In the genomic region with DNA sequence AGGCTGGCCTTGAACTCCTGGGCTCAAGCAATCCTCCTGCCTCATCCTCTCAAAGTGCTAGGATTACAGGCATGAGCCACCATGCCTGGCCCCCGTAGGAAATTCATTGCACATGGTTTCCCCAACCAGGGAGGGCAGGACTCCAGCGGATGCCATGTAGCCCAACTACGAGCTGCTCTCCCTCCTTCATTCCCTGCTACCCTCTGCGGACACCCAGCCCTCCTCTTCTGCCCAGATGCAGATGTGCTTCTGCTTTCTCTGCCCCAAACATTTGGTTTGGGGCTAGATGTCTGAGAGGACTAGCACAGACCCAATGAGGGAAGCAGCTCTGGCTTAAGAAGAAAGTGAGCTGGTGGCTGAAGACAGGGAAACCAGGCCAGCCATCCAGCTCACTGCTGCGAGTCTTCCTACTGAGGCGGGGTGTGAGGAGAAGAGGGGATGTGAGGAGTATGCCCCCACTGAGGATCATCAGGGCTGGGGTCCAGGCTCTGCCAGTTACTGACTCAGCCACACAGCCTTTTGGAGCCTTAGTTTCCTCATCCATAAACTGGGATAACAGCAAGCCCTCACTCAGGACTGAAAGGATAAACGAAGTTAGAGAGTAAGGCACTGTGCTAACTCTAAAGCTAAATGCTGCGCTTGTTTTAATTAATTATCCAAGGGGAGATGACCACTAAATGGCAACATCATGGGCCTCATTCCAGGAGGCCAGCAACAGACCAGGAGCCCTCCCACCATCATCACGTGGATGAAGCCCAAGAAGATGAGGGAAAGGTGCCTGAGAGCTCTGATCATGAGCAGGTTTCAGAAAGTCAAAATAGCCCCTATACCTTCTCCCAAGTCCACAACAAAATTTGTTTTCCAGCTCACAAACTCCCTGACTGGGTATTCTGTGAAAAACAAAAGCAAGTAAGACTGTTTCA, we compare ENCODE assay signal across 10 cellular contexts. TPM values are rescaled to one million over a fixed set of nuclear protein-coding genes. Genes with fewer than 3 reads are reported as not detected.
DNase-seq lines count a peak whose midpoint lies in the region; ATAC-seq and TF ChIP-seq lines count a peak whose summit lies in the region.
"Had no signal": no experiment of that assay in that cellular context is flagged by ENCODE, and none has a peak within 500 bp of the region (broad histone marks: within the 10 kb centered on the region; RNA-seq: fewer than 3 reads in every experiment).

No MANE protein-coding gene starts in this region.

- H3K4me1 Mint-ChIP-seq in activated CD4-positive, alpha-beta T cell treated with anti-CD3 and anti-CD28 coated beads for 36 hours = peaks cover 87% of the 10 kb centered on the region

- no peak for TF ChIP-seq CTCF in VCaP (conservative IDR thresholded peaks at IDR 0.05)
- no peak for TF ChIP-seq CTCF in gastroesophageal sphincter (IDR thresholded peaks at IDR 0.05)
- TF ChIP-seq CTCF in omental fat pad (IDR thresholded peaks at IDR 0.05) = no peak

- H3K9me3 Mint-ChIP-seq in activated CD4-positive, alpha-beta T cell treated with anti-CD3 and anti-CD28 coated beads for 36 hours (ENCODE audit: low read depth) = no peaks in the 10 kb centered on the region

- H3K4me1 ChIP-seq in gastroesophageal sphincter = peaks cover 52 to 100% (median 95%) of the 10 kb centered on the region in 3 donors
- H3K4me1 ChIP-seq in subcutaneous abdominal adipose tissue (ENCODE audit: control insufficient read depth in 5 of 5, insufficient read depth in 5 of 5, low read length in 5 of 5) = peaks cover 50 to 99% (median 96%) of the 10 kb centered on the region in 5 donors

- no peaks in the 10 kb centered on the region for H3K36me3 ChIP-seq in gastroesophageal sphincter
- H3K36me3 ChIP-seq in subcutaneous abdominal adipose tissue (ENCODE audit: control insufficient read depth in 5 of 5, insufficient read depth in 5 of 5, low read length in 5 of 5) = peaks cover 0 to 5% (median 0%) of the 10 kb centered on the region in 5 donors

- H3K9me3 ChIP-seq in gastroesophageal sphincter (no peaks in the 10 kb centered on the region), subcutaneous abdominal adipose tissue (ENCODE audit: control insufficient read depth in 5 of 5, low read length in 5 of 5) (no peaks in the 10 kb centered on the region)

- intact Hi-C loops in activated CD4-positive, alpha-beta T cell treated with anti-CD3 and anti-CD28 coated beads for 36 hours (cut with DNase I, micrococcal nuclease) = loop anchor here (2.0 kb wide), 2 partner anchors 29 to 63 kb away; no protein-coding TSS in a partner anchor

- H3K4me3 ChIP-seq in gastroesophageal sphincter = peak overlapping the region in 1 of 2 donors; percentile 98
- peak overlapping the region; percentile 15 to 54 (median 32) for H3K4me3 ChIP-seq in subcutaneous abdominal adipose tissue (ENCODE audit: low read depth in 1 of 5, low read length in 5 of 5)

- H3K36me3 Mint-ChIP-seq in activated CD4-positive, alpha-beta T cell treated with anti-CD3 and anti-CD28 coated beads for 36 hours (ENCODE audit: low read depth) = peaks cover 2% of the 10 kb centered on the region

- WGBS in gastroesophageal sphincter (ENCODE audit: low coverage in 1 of 2), 2 donors = 8 to 21% methylated on average over 3 to 6 of the region's 9 CpGs

- CTCF ChIA-PET in activated CD4-positive, alpha-beta T cell treated with anti-CD3 and anti-CD28 coated beads for 36 hours (lab: Charles Lee) = interaction anchor here (0.6 to 5.2 kb wide), 9 partner anchors 8 to 79 kb away, joined by 3 to 62 read pairs (median 9); no protein-coding TSS in a partner anchor

- POLR2A ChIA-PET in activated CD4-positive, alpha-beta T cell treated with anti-CD3 and anti-CD28 coated beads for 36 hours (lab: Charles Lee) = no interaction called here

- no peak for ATAC-seq in activated CD4-positive, alpha-beta T cell treated with anti-CD3 and anti-CD28 coated beads for 36 hours
- ATAC-seq in gastroesophageal sphincter (no peak), GM21619 (IDR thresholded peaks at IDR 0.05; ENCODE audit: unreplicated experiment) (no peak), omental fat pad (ENCODE audit: low FRiP score) (no peak)

- peak overlapping the region; percentile 22 to 64 (median 59) for H3K9ac ChIP-seq in subcutaneous abdominal adipose tissue (ENCODE audit: low read length in 5 of 5)

- TF ChIP-seq POLR2A in gastroesophageal sphincter (IDR thresholded peaks at IDR 0.05) = no peak

- peak overlapping the region; percentile 85 for H3K27ac Mint-ChIP-seq in activated CD4-positive, alpha-beta T cell treated with anti-CD3 and anti-CD28 coated beads for 36 hours

- H3K27ac ChIP-seq in VCaP = peak overlapping the region; percentile 78
- peak overlapping the region; percentile 2 to 97 (median 58) for H3K27ac ChIP-seq in gastroesophageal sphincter
- H3K27ac ChIP-seq in subcutaneous abdominal adipose tissue (ENCODE audit: low read depth, low read length) = peak overlapping the region; percentile 48

- no peak for DNase-seq in activated CD4-positive, alpha-beta T cell treated with anti-CD3 and anti-CD28 coated beads for 36 hours
- DNase-seq in activated CD4-positive, alpha-beta T cell treated with anti-CD3 and anti-CD28 coated beads for 48 hours = no peak
- DNase-seq in NCI-H1105 (lab: John Stamatoyannopoulos, UW) = no peak
- no peak for DNase-seq in omental fat pad (ENCODE audit: low spot score)
- DNase-seq: NCI-H1092; stimulated activated CD4-positive, alpha-beta T cell treated with anti-CD3 and anti-CD28 coated beads, Interleukin-2, amount 100 ng/mL, for 48 hours had no signal

- H3K27me3 ChIP-seq in gastroesophageal sphincter (no peaks in the 10 kb centered on the region), subcutaneous abdominal adipose tissue (ENCODE audit: control insufficient read depth in 5 of 5, insufficient read depth in 4 of 5, low read length in 5 of 5) (no peaks in the 10 kb centered on the region)

- H3K27me3 Mint-ChIP-seq in activated CD4-positive, alpha-beta T cell treated with anti-CD3 and anti-CD28 coated beads for 36 hours = no peaks in the 10 kb centered on the region

- peak overlapping the region; percentile 49 for H3K4me3 Mint-ChIP-seq in activated CD4-positive, alpha-beta T cell treated with anti-CD3 and anti-CD28 coated beads for 36 hours

- TF ChIP-seq EP300 in gastroesophageal sphincter (IDR thresholded peaks at IDR 0.05) = no peak

RNA-seq across cellular contexts. Expression of a gene that starts 10.9 kb away (rescaled TPM):
- 10 to 100 TPM; 80.9 to 85.4 TPM for total RNA-seq in activated CD4-positive, alpha-beta T cell treated with anti-CD3 and anti-CD28 coated beads for 36 hours
- total RNA-seq in gastroesophageal sphincter (100 to 1,000 TPM; 151 to 190 (median 170) TPM), omental fat pad (100 to 1,000 TPM; 106 to 179 (median 150) TPM)

RNA-seq across cellular contexts. Expression of a gene that starts 17.1 kb away (rescaled TPM):
- under 1 TPM; 0.53 to 0.75 TPM for total RNA-seq in activated CD4-positive, alpha-beta T cell treated with anti-CD3 and anti-CD28 coated beads for 36 hours
- 1 to 10 TPM; 1.4 to 9.3 (median 2.3) TPM for total RNA-seq in gastroesophageal sphincter
- 1 to 10 TPM; 6.4 to 9.5 (median 8.7) TPM for total RNA-seq in omental fat pad

RNA-seq across cellular contexts. Expression of a gene that starts 53.0 kb away (rescaled TPM):
- 10 to 100 TPM; 30.7 to 56.9 TPM for total RNA-seq in activated CD4-positive, alpha-beta T cell treated with anti-CD3 and anti-CD28 coated beads for 36 hours
- 10 to 100 TPM; 26.4 to 30.9 (median 29.1) TPM for total RNA-seq in gastroesophageal sphincter
- 10 to 100 TPM; 20.2 to 36.6 (median 25.6) TPM for total RNA-seq in omental fat pad
